Comparison of ENCODE assay signal across 11 cellular contexts in the genomic region with DNA sequence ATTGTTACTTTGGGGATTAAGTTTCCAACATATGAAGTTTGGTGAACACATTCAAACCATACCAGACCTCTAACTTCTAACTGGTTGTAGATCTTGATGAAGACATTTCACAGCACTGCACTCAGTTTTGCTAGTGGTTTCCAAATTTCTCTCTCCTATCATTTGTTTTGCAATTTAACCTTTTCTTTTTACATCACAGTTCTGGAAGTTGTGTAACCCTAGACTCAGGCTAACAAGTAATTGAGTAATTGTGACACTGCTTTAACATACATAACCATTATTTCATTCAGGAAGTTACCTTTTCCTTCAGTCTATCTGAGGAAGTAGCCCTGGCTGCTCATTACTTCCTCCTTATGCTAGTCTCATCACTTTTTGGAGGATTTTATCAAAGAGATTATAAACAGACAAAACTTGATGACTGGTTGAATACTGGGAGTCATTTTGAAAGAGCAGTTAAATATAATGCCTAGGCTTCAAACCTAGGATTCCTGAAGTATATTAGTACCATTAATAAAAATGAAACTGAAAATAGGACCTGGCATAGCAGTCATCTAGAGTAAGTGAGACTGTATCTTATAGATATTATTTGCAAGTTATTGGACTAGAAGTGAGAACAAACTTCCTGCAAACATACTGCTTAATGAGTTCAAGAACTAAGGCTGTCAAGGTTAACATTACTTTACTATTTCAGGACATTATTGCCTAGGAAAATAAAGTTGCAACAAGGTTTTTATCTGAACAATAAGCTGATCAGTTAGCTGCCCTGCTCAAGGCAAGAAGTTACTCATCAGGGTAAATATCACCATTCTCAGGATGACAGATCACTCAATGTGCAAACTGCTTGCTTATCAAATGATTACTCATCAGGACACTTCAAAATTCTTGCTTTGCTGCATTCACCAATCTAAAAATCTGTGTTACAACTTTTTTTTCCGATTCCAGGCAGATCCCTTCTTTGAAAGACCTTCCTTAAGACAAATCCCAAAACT. TPM values are rescaled to one million over a fixed set of nuclear protein-coding genes. Genes with fewer than 3 reads are reported as not detected.
A peak's percentile ranks its signal among the peaks of the same experiment; 100 is the strongest.
DNase-seq lines count a peak whose midpoint lies in the region; ATAC-seq and TF ChIP-seq lines count a peak whose summit lies in the region.
"Had no signal": no experiment of that assay in that cellular context is flagged by ENCODE, and none has a peak within 500 bp of the region (broad histone marks: within the 10 kb centered on the region; RNA-seq: fewer than 3 reads in every experiment).

No MANE protein-coding gene starts in this region.

- ATAC-seq in HG03045 (IDR thresholded peaks at IDR 0.05; ENCODE audit: unreplicated experiment), result peak; percentile 57
- ATAC-seq in stimulated activated naive CD8-positive, alpha-beta T cell treated with anti-CD3 and anti-CD28 coated beads, Interleukin-15, amount 100 ng/mL, for 72 hours, result peak; percentile 83

- no peaks in the 10 kb centered on the region for H3K9me3 ChIP-seq in breast epithelium
- H3K9me3 ChIP-seq: left ventricle myocardium inferior had no signal

- CTCF ChIA-PET in MCF 10A (lab: Yijun Ruan, JAX), result no interaction called here

- intact Hi-C loops in MCF 10A (cut with micrococcal nuclease), result no loop called here
- intact Hi-C loops in breast epithelium (cut with DNase I; ENCODE audit: low total_unique reads), result no loop called here
- intact Hi-C loops in posterior cingulate gyrus (cut with DNase I), result no loop called here

- H3K4me3 Mint-ChIP-seq in MCF 10A (ENCODE audit: unreplicated experiment), result no peak overlapping the region
- H3K4me3 Mint-ChIP-seq in stimulated activated naive CD8-positive, alpha-beta T cell treated with anti-CD3 and anti-CD28 coated beads, Interleukin-15, amount 100 ng/mL, for 72 hours, result peak overlapping the region; percentile 57 to 60
- no peak overlapping the region for H3K4me3 Mint-ChIP-seq in mesothelial cell of epicardium

- H3K27me3 Mint-ChIP-seq in MCF 10A (ENCODE audit: insufficient read depth, unreplicated experiment), result no peaks in the 10 kb centered on the region
- H3K27me3 Mint-ChIP-seq in stimulated activated naive CD8-positive, alpha-beta T cell treated with anti-CD3 and anti-CD28 coated beads, Interleukin-15, amount 100 ng/mL, for 72 hours, result no peaks in the 10 kb centered on the region
- H3K27me3 Mint-ChIP-seq in mesothelial cell of epicardium (ENCODE audit: low read depth), result no peaks in the 10 kb centered on the region

- H3K9me3 Mint-ChIP-seq in MCF 10A (ENCODE audit: unreplicated experiment), result no peaks in the 10 kb centered on the region
- H3K9me3 Mint-ChIP-seq in stimulated activated naive CD8-positive, alpha-beta T cell treated with anti-CD3 and anti-CD28 coated beads, Interleukin-15, amount 100 ng/mL, for 72 hours, result no peaks in the 10 kb centered on the region
- no peaks in the 10 kb centered on the region for H3K9me3 Mint-ChIP-seq in mesothelial cell of epicardium

- H3K27ac Mint-ChIP-seq in MCF 10A (ENCODE audit: low read depth, unreplicated experiment) (peak overlapping the region; percentile 47), mesothelial cell of epicardium (no peak overlapping the region)
- peak overlapping the region; percentile 71 to 72 for H3K27ac Mint-ChIP-seq in stimulated activated naive CD8-positive, alpha-beta T cell treated with anti-CD3 and anti-CD28 coated beads, Interleukin-15, amount 100 ng/mL, for 72 hours

- no TSS peak for BruUV-seq in MCF 10A (replicated peaks; lab: Mats Ljungman, UMichigan)

- no peak overlapping the region for H3K27ac ChIP-seq in breast epithelium
- H3K27ac ChIP-seq: left ventricle myocardium inferior had no signal

- POLR2A ChIA-PET in MCF 10A (lab: Yijun Ruan, JAX), result no interaction called here

- DNase-seq in MCF 10A (ENCODE audit: unreplicated experiment) (peak; percentile 61), breast epithelium (ENCODE audit: low spot score in 2 of 2) (no peak), RKO (ENCODE audit: low spot score) (peak; percentile 20), posterior cingulate gyrus (no peak), mesothelial cell of epicardium (ENCODE audit: low spot score in 2 of 2, unreplicated experiment in 2 of 2) (no peak), germinal center (ENCODE audit: low spot score) (no peak)
- peak in 1 of 2 donors; percentile 9 for DNase-seq in stimulated activated naive CD8-positive, alpha-beta T cell treated with anti-CD3 and anti-CD28 coated beads, Interleukin-15, amount 100 ng/mL, for 72 hours
- DNase-seq: effector CD4-positive, alpha-beta T cell; left ventricle myocardium inferior; NCI-H2029 treated with DMSO at 0.1 percent for 48 hours had no signal

- H3K4me1 Mint-ChIP-seq in MCF 10A (ENCODE audit: insufficient read depth, unreplicated experiment) (peaks cover 26% of the 10 kb centered on the region), mesothelial cell of epicardium (no peaks in the 10 kb centered on the region)
- H3K4me1 Mint-ChIP-seq in stimulated activated naive CD8-positive, alpha-beta T cell treated with anti-CD3 and anti-CD28 coated beads, Interleukin-15, amount 100 ng/mL, for 72 hours, result peaks cover 18% of the 10 kb centered on the region

- no peak for TF ChIP-seq CTCF in MCF 10A (IDR thresholded peaks at IDR 0.05; ENCODE audit: unreplicated experiment)
- no peak for TF ChIP-seq CTCF in breast epithelium (IDR thresholded peaks at IDR 0.05)
- TF ChIP-seq CTCF in mesothelial cell of epicardium (IDR thresholded peaks at IDR 0.05; ENCODE audit: unreplicated experiment), result no peak

- H3K27me3 ChIP-seq in breast epithelium, result no peaks in the 10 kb centered on the region

- H3K4me1 ChIP-seq in breast epithelium, result no peaks in the 10 kb centered on the region
- H3K4me1 ChIP-seq: left ventricle myocardium inferior had no signal

- TF ChIP-seq POLR2A in breast epithelium (IDR thresholded peaks at IDR 0.05), result no peak

- H3K4me3 ChIP-seq in breast epithelium, result no peak overlapping the region
- H3K4me3 ChIP-seq: left ventricle myocardium inferior had no signal

- peaks cover 9% of the 10 kb centered on the region for H3K36me3 Mint-ChIP-seq in MCF 10A (ENCODE audit: insufficient read depth, unreplicated experiment)
- no peaks in the 10 kb centered on the region for H3K36me3 Mint-ChIP-seq in mesothelial cell of epicardium

- no peaks in the 10 kb centered on the region for H3K36me3 ChIP-seq in breast epithelium
- H3K36me3 ChIP-seq: left ventricle myocardium inferior had no signal

RNA-seq across cellular contexts. Expression of a gene that starts 25.6 kb away (rescaled TPM):
- total RNA-seq in MCF 10A (2022) (not detected in 2 replicates), breast epithelium (not detected), mesothelial cell of epicardium (not detected in 3 replicates)
- total RNA-seq: left ventricle myocardium inferior had no signal

Comparison
In these comparisons a context has a peak if more than half of its experiments do, and no peak if none do; other contexts are left out.
1. DNase-seq: peak in MCF 10A (single experiment) and RKO (single experiment); none in breast epithelium (0 of 2), posterior cingulate gyrus (0 of 10), mesothelial cell of epicardium (0 of 2) and germinal center (single experiment).
2. H3K4me3 Mint-ChIP-seq: peak in stimulated activated naive CD8-positive, alpha-beta T cell treated with anti-CD3 and anti-CD28 coated beads, Interleukin-15, amount 100 ng/mL, for 72 hours (2 of 2); none in MCF 10A (single experiment) and mesothelial cell of epicardium (single experiment).